ENCODE assay signal across 21 cellular contexts in the genomic region with DNA sequence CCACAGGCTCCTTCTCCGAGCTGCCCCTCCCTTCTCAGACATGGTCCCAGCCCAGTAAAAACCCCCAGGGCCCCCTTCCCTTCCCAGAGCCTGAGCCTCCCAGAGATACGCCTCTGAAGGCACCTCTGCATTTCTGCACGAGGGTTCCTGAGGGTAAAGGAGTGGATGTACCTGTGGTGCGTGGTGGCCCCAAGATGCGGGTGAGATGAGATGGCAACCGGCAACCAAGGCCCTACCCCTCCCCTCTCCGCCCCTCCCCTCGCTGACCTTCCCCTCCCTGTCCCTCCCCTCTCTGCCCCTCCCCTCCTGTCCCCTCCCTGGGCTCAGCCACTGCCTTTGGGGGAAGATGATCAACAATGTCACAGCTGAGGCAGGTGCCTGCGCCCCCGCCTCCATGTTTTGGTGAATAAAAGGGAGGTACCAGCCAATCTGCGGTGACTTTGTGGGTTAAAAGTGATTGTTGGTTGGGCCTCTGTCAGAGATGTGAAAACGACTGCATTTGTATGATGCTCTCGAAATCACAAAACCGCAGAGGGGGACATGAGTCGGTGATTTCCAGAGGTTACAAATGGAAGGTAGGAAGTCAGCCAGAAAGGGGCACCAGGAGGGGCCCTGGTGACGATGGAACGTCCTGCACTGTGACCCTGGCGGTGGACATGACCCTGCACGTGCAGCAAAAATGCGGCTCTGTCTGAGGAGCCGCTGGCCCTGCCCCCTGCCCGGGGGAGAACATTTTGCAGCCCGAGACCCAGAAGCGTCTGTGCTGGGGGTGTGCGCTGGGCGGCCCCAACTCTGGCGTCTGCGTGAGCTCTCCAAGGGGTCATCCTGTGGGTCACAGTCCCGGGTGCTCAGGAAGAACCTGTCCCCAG. TPM values are rescaled to one million over a fixed set of nuclear protein-coding genes. Genes with fewer than 3 reads are reported as not detected.
DNase-seq lines count a peak whose midpoint lies in the region; ATAC-seq and TF ChIP-seq lines count a peak whose summit lies in the region.
"Had no signal": no experiment of that assay in that cellular context is flagged by ENCODE, and none has a peak within 500 bp of the region (broad histone marks: within the 10 kb centered on the region; RNA-seq: fewer than 3 reads in every experiment).

No MANE protein-coding gene starts in this region.

- H2AK5ac ChIP-seq in neuronal stem cell (ENCODE audit: low read depth, low read length) = peak overlapping the region; percentile 70

- H3K27ac Mint-ChIP-seq in WTC11 = 0 out of 2 replicates have a peak overlapping the region, but pooled peaks have one; percentile 19
- H3K27ac Mint-ChIP-seq: CD8-positive, alpha-beta T cell had no signal

- peak overlapping the region; percentile 94 for H3K14ac ChIP-seq in neuronal stem cell (ENCODE audit: low read length)

- no peak overlapping the region for H3K4me3 Mint-ChIP-seq in WTC11
- H3K4me3 Mint-ChIP-seq: CD8-positive, alpha-beta T cell had no signal

- no peak overlapping the region for H3K4me2 ChIP-seq in neuronal stem cell (ENCODE audit: insufficient read depth, low read length, poor library complexity, severe bottlenecking)
- H3K4me2 ChIP-seq: PC-9 had no signal

- H3K4me1 Mint-ChIP-seq in WTC11 = peaks cover 5% of the 10 kb centered on the region

- no CpG with 5 or more reads among the region's 29 CpGs for WGBS in neuronal stem cell (ENCODE audit: extremely low coverage in 2 of 2, insufficient read length in 2 of 2, insufficient replicate concordance in 1 of 2), 2 donors

- no peaks in the 10 kb centered on the region for H3K27me3 Mint-ChIP-seq in WTC11 (ENCODE audit: low read depth)

- peaks cover 11% of the 10 kb centered on the region for H3K9me3 Mint-ChIP-seq in WTC11
- H3K9me3 Mint-ChIP-seq: CD8-positive, alpha-beta T cell had no signal

- peaks cover 5% of the 10 kb centered on the region for H3K79me1 ChIP-seq in neuronal stem cell (ENCODE audit: low read depth, low read length)

- no peak for TF ChIP-seq CTCF in GM10266 (IDR thresholded peaks at IDR 0.05; ENCODE audit: control insufficient read depth, insufficient read depth, low read depth, missing control alignments)
- no peak for TF ChIP-seq CTCF in WTC11 (IDR thresholded peaks at IDR 0.05)

- no peak overlapping the region for H2BK120ac ChIP-seq in neuronal stem cell (ENCODE audit: low read depth, low read length)

- peak overlapping the region; percentile 57 for H3K18ac ChIP-seq in neuronal stem cell (ENCODE audit: low read length)

- H3K4me3 ChIP-seq in H7 (ENCODE audit: insufficient read depth, low read depth, low read length) (no peak overlapping the region), neuronal stem cell (ENCODE audit: low read length in 2 of 2) (no peak overlapping the region)
- H3K4me3 ChIP-seq: BLaER1, K562, MG63, PC-9 had no signal

- H3K27me3 ChIP-seq in H7 (ENCODE audit: control insufficient read depth, insufficient read depth, low read length) = no peaks in the 10 kb centered on the region
- H3K27me3 ChIP-seq in neuronal stem cell (ENCODE audit: control insufficient read depth in 3 of 3, insufficient read depth in 3 of 3, low read depth in 1 of 3, low read length in 3 of 3) = peaks cover 0 to 4% (median 0%) of the 10 kb centered on the region in 3 experiments
- H3K27me3 ChIP-seq: BLaER1, MG63 had no signal

- H3K9me3 ChIP-seq in neuronal stem cell (replicated peaks in 1 of 2; ENCODE audit: control insufficient read depth in 2 of 2, insufficient read depth in 1 of 2, low read depth in 1 of 2, low read length in 2 of 2) = peaks cover 0 to 4% of the 10 kb centered on the region in 2 donors
- H3K9me3 ChIP-seq: MG63 had no signal

- peaks cover 11 to 14% of the 10 kb centered on the region in 2 donors for H3K4me1 ChIP-seq in neuronal stem cell (ENCODE audit: control insufficient read depth in 2 of 2, insufficient read depth in 1 of 2, low read depth in 1 of 2, low read length in 2 of 2)

- no peaks in the 10 kb centered on the region for H3K36me3 ChIP-seq in H7 (replicated peaks; ENCODE audit: control insufficient read depth, insufficient read depth, low read length)
- H3K36me3 ChIP-seq in neuronal stem cell (replicated peaks in 1 of 2; ENCODE audit: control insufficient read depth in 2 of 2, insufficient read depth in 2 of 2, low read length in 2 of 2) = no peaks in the 10 kb centered on the region
- H3K36me3 ChIP-seq: BLaER1, MG63 had no signal

- H2AFZ ChIP-seq in neuronal stem cell (ENCODE audit: low read length) = no peak overlapping the region
- H2AFZ ChIP-seq: PC-9 had no signal

- H2BK12ac ChIP-seq in neuronal stem cell (ENCODE audit: low read length) = peak overlapping the region; percentile 58

- H3K9ac ChIP-seq in neuronal stem cell (ENCODE audit: low read depth, low read length, poor library complexity) = no peak overlapping the region
- H3K9ac ChIP-seq: BLaER1 had no signal

- H4K8ac ChIP-seq in neuronal stem cell (ENCODE audit: low read depth, low read length) = no peak overlapping the region

- ATAC-seq in WTC11 (no peak), HG02763 (IDR thresholded peaks at IDR 0.05; ENCODE audit: unreplicated experiment) (no peak)
- ATAC-seq: CD8-positive, alpha-beta T cell; K562 had no signal

- H3K36me3 Mint-ChIP-seq in WTC11 = peaks cover 11% of the 10 kb centered on the region
- H3K36me3 Mint-ChIP-seq: CD8-positive, alpha-beta T cell had no signal

- no peak overlapping the region for H4K91ac ChIP-seq in neuronal stem cell (ENCODE audit: low read depth, low read length, poor library complexity)

- H3K27ac ChIP-seq in neuronal stem cell (replicated peaks; ENCODE audit: low read length) = no peak overlapping the region
- H3K27ac ChIP-seq: BLaER1, PC-9 had no signal

- no peak overlapping the region for H3K4ac ChIP-seq in neuronal stem cell (ENCODE audit: low read length)

- H2BK15ac ChIP-seq in neuronal stem cell (ENCODE audit: low read length) = peak overlapping the region; percentile 67

- H2BK5ac ChIP-seq in neuronal stem cell (ENCODE audit: low read length) = no peak overlapping the region

- H3K23ac ChIP-seq in neuronal stem cell (ENCODE audit: low read depth, low read length, poor library complexity) = no peak overlapping the region

- POLR2A ChIA-PET in WTC11 (lab: Charles Lee) = no interaction called here

- DNase-seq in GM10266 (ENCODE audit: extremely low spot score) (peak; percentile 4), H7 (peak; percentile 51), WTC11 (ENCODE audit: low spot score) (no peak), neuronal stem cell (ENCODE audit: low spot score) (no peak), middle frontal gyrus (ENCODE audit: extremely low spot score, low spot score) (no peak), T-helper 2 cell (no peak), EL (no peak)
- DNase-seq: CD8-positive, alpha-beta T cell; DND-41; MG63; NCI-H1092; NCI-H1436 treated with DMSO at 0.1 percent for 48 hours; NCI-H1930; NCI-H510A; PC-9 had no signal

- CTCF ChIA-PET in WTC11 (lab: Charles Lee) = no interaction called here

TF ChIP-seq in WTC11, 78 proteins besides CTCF, POLR2A, EP300 and RAD21:
- no peak for TF ChIP-seq MLX (CRISPR knock-in tag; IDR thresholded peaks at IDR 0.05)

RNA-seq across cellular contexts. Expression of gene LCN9, which starts 3.7 kb away (rescaled TPM):
- total RNA-seq in H7 (2014; rRNA removed; shearing (Covaris generic)) = 0.44 TPM in 1 of 2 replicates, not detected in the other
- total RNA-seq in WTC11 (2021) = 1.4 to 2.6 TPM (median 1.7 TPM) in 3 replicates
- polyA plus RNA-seq in neuronal stem cell (2013, experiment 1 of 2) = 0.85 TPM
- polyA plus RNA-seq in neuronal stem cell (2013, experiment 2 of 2) = 0.83 TPM
- total RNA-seq: CD8-positive, alpha-beta T cell; G401; K562; LHCN-M2; PC-9 had no signal
- polyA plus RNA-seq: K562 had no signal

RNA-seq across cellular contexts. Expression of gene GLT6D1, which starts 27.4 kb away (rescaled TPM):
- total RNA-seq in H7 (2014; rRNA removed; shearing (Covaris generic)) = not detected in 2 replicates
- total RNA-seq in WTC11 (2021) = 0.25 to 0.37 TPM (median 0.27 TPM) in 3 replicates
- 0.03 TPM for polyA plus RNA-seq in neuronal stem cell (2013, experiment 1 of 2)
- polyA plus RNA-seq in neuronal stem cell (2013, experiment 2 of 2) = not detected
- total RNA-seq: CD8-positive, alpha-beta T cell; G401; K562; LHCN-M2; PC-9 had no signal
- polyA plus RNA-seq: K562 had no signal

RNA-seq across cellular contexts. Expression of gene SOHLH1, which starts 32.5 kb away (rescaled TPM):
- not detected in 2 replicates for total RNA-seq in H7 (2014; rRNA removed; shearing (Covaris generic))
- not detected in 3 replicates for total RNA-seq in WTC11 (2021)
- not detected for polyA plus RNA-seq in neuronal stem cell (2013, experiment 1 of 2)
- not detected for polyA plus RNA-seq in neuronal stem cell (2013, experiment 2 of 2)
- total RNA-seq: CD8-positive, alpha-beta T cell; G401; H1; LHCN-M2; PC-9 had no signal

RNA-seq across cellular contexts. Expression of gene KCNT1, which starts 35.2 kb away (rescaled TPM):
- total RNA-seq in H7 (2014; rRNA removed; shearing (Covaris generic)) = 0.10 TPM in 1 of 2 replicates, not detected in the other
- 0.13 to 0.16 TPM (median 0.14 TPM) in 3 replicates for total RNA-seq in WTC11 (2021)
- 0.10 TPM for polyA plus RNA-seq in neuronal stem cell (2013, experiment 1 of 2)
- polyA plus RNA-seq in neuronal stem cell (2013, experiment 2 of 2) = 0.07 TPM
- total RNA-seq: CD8-positive, alpha-beta T cell; G401; LHCN-M2; PC-9 had no signal
- polyA plus RNA-seq: K562 had no signal

Comparison
In these comparisons a context has a peak if more than half of its experiments do, and no peak if none do; other contexts are left out.
1. DNase-seq: peak in GM10266 (single experiment) and H7 (single experiment); none in WTC11 (single experiment), neuronal stem cell (single experiment), middle frontal gyrus (single experiment), T-helper 2 cell (0 of 5) and EL (single experiment).